26 cellular contexts compared by ENCODE assay signal in the genomic region with DNA sequence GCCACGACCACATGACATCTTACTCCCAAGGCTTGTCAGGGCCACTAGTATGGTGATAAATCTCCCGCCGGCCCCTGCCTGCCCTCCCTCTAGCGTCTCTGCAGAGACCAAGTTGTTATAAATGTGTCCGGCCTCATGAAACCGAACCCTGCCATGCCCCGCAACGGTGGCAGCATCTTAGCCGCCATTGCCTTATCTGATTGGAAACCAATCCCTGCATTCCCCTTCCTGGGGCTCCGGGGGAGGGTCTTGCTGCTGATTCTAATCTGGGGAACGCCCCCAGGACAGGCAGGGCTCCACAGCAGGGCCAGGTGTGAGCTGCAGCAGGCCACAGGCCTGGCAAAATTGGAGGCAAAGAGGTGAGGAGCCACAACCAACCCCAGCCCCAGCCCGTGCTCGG.
"Had no signal": no experiment of that assay in that cellular context is flagged by ENCODE, and none has a peak within 500 bp of the region (broad histone marks: within the 10 kb centered on the region; RNA-seq: fewer than 3 reads in every experiment).

No MANE protein-coding gene starts in this region.

- H3K9me3 ChIP-seq: esophagus squamous epithelium, heart right ventricle, lower lobe of right lung, mucosa of descending colon, prostate gland, right atrium auricular region, stomach, thyroid gland, vagina had no signal

- H3K27ac ChIP-seq: esophagus squamous epithelium, heart right ventricle, lower lobe of right lung, neural progenitor cell, prostate gland, right atrium auricular region, stomach, thyroid gland, vagina had no signal

- DNase-seq: cortex of kidney; effector memory CD8-positive, alpha-beta T cell; erythroblast; esophagus squamous epithelium; foreskin melanocyte; heart right ventricle; hypothalamus; left colon; left ventricle myocardium superior; lower lobe of right lung; mucosa of descending colon; naive B cell; stimulated activated CD4-positive, alpha-beta T cell treated with anti-CD3 and anti-CD28 coated beads, Interleukin-2, amount 100 ng/mL, for 24 hours; stimulated activated CD4-positive, alpha-beta T cell treated with anti-CD3 and anti-CD28 coated beads, Interleukin-4, amount 100 ng/mL, for 24 hours; stimulated activated naive CD4-positive, alpha-beta T cell treated with Interleukin-2 at 50 U/mL for 16 hours; stomach; thyroid gland; trophoblast cell had no signal

- H3K36me3 ChIP-seq: esophagus squamous epithelium, heart right ventricle, lower lobe of right lung, neural progenitor cell, prostate gland, right atrium auricular region, stomach, thyroid gland, vagina had no signal

- ATAC-seq: effector memory CD8-positive, alpha-beta T cell; heart right ventricle; left colon; left ventricle myocardium superior; lower lobe of right lung; mucosa of descending colon; natural killer cell treated with Interleukin-12 subunit alpha and Interleukin-12 subunit beta and Interleukin-15 and Interleukin-18, amount 100 ng/mL, for 72 hours; sciatic nerve; stimulated activated effector memory CD8-positive, alpha-beta T cell treated with anti-CD3 and anti-CD28 coated beads, Interleukin-12 subunit alpha, Interleukin-12 subunit beta, amount 100 ng/mL, for 72 hours had no signal

- H3K4me3 ChIP-seq: esophagus squamous epithelium, heart right ventricle, lower lobe of right lung, mucosa of descending colon, neural progenitor cell, prostate gland, right atrium auricular region, smooth muscle cell, stomach, thyroid gland, vagina had no signal

- H3K27me3 ChIP-seq: neural progenitor cell, right atrium auricular region, thyroid gland, vagina had no signal

- H2AFZ ChIP-seq: neural progenitor cell had no signal

- H3K4me2 ChIP-seq: neural progenitor cell, smooth muscle cell had no signal

- H3K4me1 ChIP-seq: esophagus squamous epithelium, lower lobe of right lung, prostate gland, right atrium auricular region, stomach, thyroid gland, vagina had no signal
